ENCODE assay signal across 1 cellular context in genomic region chr11:85672111-85672875, GRCh38.
A peak's percentile ranks its signal among the peaks of the same experiment; 100 is the strongest.
TF ChIP-seq lines count a peak whose summit lies in the region.

No MANE protein-coding gene starts in this region.

TF ChIP-seq in GM12878, 131 proteins besides CTCF, POLR2A, EP300 and RAD21:
- no peak for TF ChIP-seq ZBED1 (IDR thresholded peaks at IDR 0.05; ENCODE audit: borderline replicate concordance)
- TF ChIP-seq FOXM1 (IDR thresholded peaks at IDR 0.05; ENCODE audit: low read depth, low read length), result no peak
- TF ChIP-seq SPI1 (IDR thresholded peaks at IDR 0.05; ENCODE audit: borderline replicate concordance, insufficient read depth, low read depth, low read length), result peak; percentile 69
